ENCODE assay signal across 18 cellular contexts in genomic region chr21:18275740-18276139, GRCh38.
"Had no signal": no experiment of that assay in that cellular context is flagged by ENCODE, and none has a peak within 500 bp of the region (broad histone marks: within the 10 kb centered on the region; RNA-seq: fewer than 3 reads in every experiment).

No MANE protein-coding gene starts in this region.

- H3K9me3 Mint-ChIP-seq: activated T-cell treated with anti-CD3 and anti-CD28 coated beads, Interleukin-2, amount 50 U/mL, for 72 hours; stimulated activated naive B cell treated with anti-CD40 and anti-IgM and Interleukin-4, amounts not matched to agents 10 μg/mL and 1 μg/mL and 100 μg/mL, for 72 hours had no signal

- DNase-seq: activated B cell treated with CpG ODN at 0.5 μM for 24 hours; activated CD4-positive, alpha-beta T cell treated with anti-CD3 and anti-CD28 coated beads, Interleukin-2, amount 10 ng/mL, durations not matched to agents 7 days and 5 days; activated CD8-positive, alpha-beta memory T cell treated with anti-CD3 and anti-CD28 coated beads, Interleukin-2, amount 50 U/mL, for 48 hours; activated gamma-delta T cell; activated T-cell treated with anti-CD3 and anti-CD28 coated beads, Interleukin-2, amount 50 U/mL, for 72 hours; amniotic stem cell; esophagus squamous epithelium; hippocampal formation; left lung; mucosa of descending colon; naive thymus-derived CD4-positive, alpha-beta T cell; stimulated activated CD4-positive, alpha-beta T cell treated with anti-CD3 and anti-CD28 coated beads, Interleukin-15, amount 100 ng/mL, for 24 hours; stimulated activated CD4-positive, alpha-beta T cell treated with anti-CD3 and anti-CD28 coated beads, Interleukin-4, amount 100 ng/mL, for 1 hour; stimulated activated naive B cell treated with anti-CD40 and anti-IgM and Interleukin-4, amounts not matched to agents 10 μg/mL and 1 μg/mL and 100 μg/mL, for 72 hours; thyroid gland had no signal

- H3K9me3 ChIP-seq: esophagus squamous epithelium, left lung, mucosa of descending colon, neutrophil, right atrium auricular region, thyroid gland had no signal

- ATAC-seq: activated T-cell treated with anti-CD3 and anti-CD28 coated beads, Interleukin-2, amount 50 U/mL, for 72 hours; left lung; mucosa of descending colon; naive thymus-derived CD4-positive, alpha-beta T cell; stimulated activated naive B cell treated with anti-CD40 and anti-IgM and Interleukin-4, amounts not matched to agents 10 μg/mL and 1 μg/mL and 100 μg/mL, for 72 hours had no signal

- H3K27me3 ChIP-seq: esophagus squamous epithelium, left lung, neutrophil, thyroid gland had no signal

- H3K4me3 ChIP-seq: esophagus squamous epithelium, left lung, mucosa of descending colon, right atrium auricular region, thyroid gland had no signal

- H3K36me3 ChIP-seq: esophagus squamous epithelium, left lung, neutrophil, right atrium auricular region, thyroid gland had no signal

- H3K27ac Mint-ChIP-seq: activated B cell treated with CpG ODN at 0.5 μM for 24 hours; activated CD4-positive, alpha-beta T cell treated with anti-CD3 and anti-CD28 coated beads, Interleukin-2, amount 10 ng/mL, durations not matched to agents 7 days and 5 days; activated naive CD8-positive, alpha-beta T cell; activated T-cell treated with anti-CD3 and anti-CD28 coated beads, Interleukin-2, amount 50 U/mL, for 72 hours; naive thymus-derived CD4-positive, alpha-beta T cell; stimulated activated naive B cell treated with anti-CD40 and anti-IgM and Interleukin-4, amounts not matched to agents 10 μg/mL and 1 μg/mL and 100 μg/mL, for 72 hours had no signal

- H3K36me3 Mint-ChIP-seq: activated naive CD8-positive, alpha-beta T cell; naive thymus-derived CD4-positive, alpha-beta T cell; stimulated activated naive B cell treated with anti-CD40 and anti-IgM and Interleukin-4, amounts not matched to agents 10 μg/mL and 1 μg/mL and 100 μg/mL, for 72 hours had no signal

- H3K27ac ChIP-seq: esophagus squamous epithelium, left lung, neutrophil, right atrium auricular region, thyroid gland had no signal

- H3K4me1 ChIP-seq: esophagus squamous epithelium, left lung, right atrium auricular region, thyroid gland had no signal
